In the genomic region with DNA sequence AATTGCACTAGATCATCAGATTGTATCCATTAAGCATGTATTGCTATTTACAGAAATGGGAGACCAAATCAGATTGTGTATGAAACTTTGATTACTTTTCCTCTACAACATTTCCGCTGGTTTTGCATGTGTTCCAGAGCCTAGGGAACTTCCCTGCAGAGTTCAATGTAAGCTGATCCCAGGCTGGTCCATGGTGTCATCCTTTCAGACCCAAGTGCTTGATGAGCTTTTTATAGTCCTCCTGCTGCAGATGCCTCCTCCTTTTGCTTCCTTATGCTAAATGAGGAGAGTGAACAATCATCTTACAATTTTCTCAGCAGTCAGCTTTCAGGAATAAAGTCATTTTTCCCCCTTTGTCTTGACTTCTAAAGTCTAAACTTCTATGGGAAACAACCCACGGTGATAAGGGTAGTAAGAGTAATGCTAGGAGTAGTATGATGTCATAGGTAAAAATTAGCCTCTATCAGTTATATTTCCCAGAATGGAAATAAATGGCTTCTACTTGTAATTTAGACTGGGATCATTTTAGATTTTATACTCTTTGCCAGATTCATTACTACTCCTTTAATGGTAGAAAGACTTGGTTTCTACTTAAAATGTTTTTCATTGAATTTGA, we compare ENCODE assay signal across 16 cellular contexts.
"Had no signal": no experiment of that assay in that cellular context is flagged by ENCODE, and none has a peak within 500 bp of the region (broad histone marks: within the 10 kb centered on the region; RNA-seq: fewer than 3 reads in every experiment).

No MANE protein-coding gene starts in this region.

- H3K27me3 ChIP-seq: body of pancreas, tibial nerve had no signal

- H3K36me3 ChIP-seq: tibial nerve had no signal

- H3K27ac ChIP-seq: tibial nerve had no signal

- H3K4me3 ChIP-seq: body of pancreas, lung, tibial nerve had no signal

- ATAC-seq: body of pancreas; left lobe of liver; stimulated activated naive CD8-positive, alpha-beta T cell treated with anti-CD3 and anti-CD28 coated beads, Interleukin-15, amount 100 ng/mL, for 72 hours; WTC11 had no signal

- DNase-seq: activated gamma-delta T cell treated with Interleukin-2 at 50 U/mL for 16 hours; activated T-cell treated with anti-CD3 and anti-CD28 coated beads, Interleukin-2, amount 50 U/mL, for 1 hour; anterior cingulate cortex; body of pancreas; foreskin fibroblast; occipital lobe; posterior cingulate gyrus; retina; stimulated activated CD4-positive, alpha-beta T cell treated with anti-CD3 and anti-CD28 coated beads, Interleukin-12 subunit alpha, Interleukin-12 subunit beta, amount 100 ng/mL, for 4 hours; stimulated activated CD4-positive, alpha-beta T cell treated with anti-CD3 and anti-CD28 coated beads, Interleukin-1b, Interleukin-23, amount 100 ng/mL, for 48 hours; stimulated activated naive CD8-positive, alpha-beta T cell treated with anti-CD3 and anti-CD28 coated beads, Interleukin-15, amount 100 ng/mL, for 72 hours; T1000 had no signal

- H3K9me3 ChIP-seq: body of pancreas, tibial nerve had no signal
